Comparison of ENCODE assay signal across 18 cellular contexts in the genomic region with DNA sequence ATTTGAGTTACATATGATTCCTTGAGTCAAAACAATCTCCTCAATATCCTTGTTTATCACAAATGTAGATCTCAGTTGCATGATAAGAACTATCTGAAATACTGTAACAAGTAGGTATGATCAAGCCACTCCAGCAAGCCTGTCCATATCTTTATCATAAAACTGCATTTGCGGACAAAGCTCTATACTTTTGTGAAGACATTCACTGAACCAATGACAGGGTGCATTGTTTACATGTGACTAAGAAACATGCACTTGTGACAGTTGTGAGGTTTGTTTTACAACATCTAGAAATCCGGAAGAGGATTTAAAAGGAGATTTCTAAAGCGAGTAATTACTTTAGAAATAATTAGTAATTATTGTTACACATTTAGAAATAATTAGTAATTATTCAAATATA.
A peak's percentile ranks its signal among the peaks of the same experiment; 100 is the strongest.
DNase-seq lines count a peak whose midpoint lies in the region; TF ChIP-seq lines count a peak whose summit lies in the region.
"Had no signal": no experiment of that assay in that cellular context is flagged by ENCODE, and none has a peak within 500 bp of the region (broad histone marks: within the 10 kb centered on the region; RNA-seq: fewer than 3 reads in every experiment).

No MANE protein-coding gene starts in this region.

- no peak overlapping the region for H3K4me3 Mint-ChIP-seq in glutamatergic neuron (ENCODE audit: unreplicated experiment)
- H3K4me3 Mint-ChIP-seq: B cell had no signal

- H3K36me3 Mint-ChIP-seq in glutamatergic neuron (ENCODE audit: unreplicated experiment) = no peaks in the 10 kb centered on the region

- H3K4me1 Mint-ChIP-seq in glutamatergic neuron (ENCODE audit: low read depth, unreplicated experiment) = peaks cover 14% of the 10 kb centered on the region

- H3K27me3 Mint-ChIP-seq in glutamatergic neuron (ENCODE audit: unreplicated experiment) = no peaks in the 10 kb centered on the region
- H3K27me3 Mint-ChIP-seq: B cell had no signal

- TF ChIP-seq CTCF in VCaP (conservative IDR thresholded peaks at IDR 0.05) = no peak
- TF ChIP-seq CTCF in glutamatergic neuron (IDR thresholded peaks at IDR 0.05; ENCODE audit: partially characterized antibody, unreplicated experiment) = no peak

- peak overlapping the region; percentile 24; the same call in 1 of the 2 replicates for H3K27ac ChIP-seq in VCaP
- H3K27ac ChIP-seq: 22Rv1, Peyer's patch, SJSA1 had no signal

- DNase-seq in NCI-H1417 (lab: John Stamatoyannopoulos, UW) (peak in 2 of 3 experiments; percentile 6 to 40), NCI-H1417 treated with DMSO at 0.1 percent for 48 hours (lab: John Stamatoyannopoulos, UW) (no peak), inferior parietal cortex (ENCODE audit: extremely low spot score) (peak; percentile 39), AG20443 (ENCODE audit: low spot score) (no peak), T1000 (lab: John Stamatoyannopoulos, UW) (no peak), SIG-M5 treated with dmso at 0.1 percent for 504 hours (lab: John Stamatoyannopoulos, UW; ENCODE audit: unreplicated experiment) (no peak), glutamatergic neuron (no peak)
- DNase-seq: H7, MM.1S, NCI-H1048, NCI-H2171, NCI-H524 treated with DMSO at 0.1 percent for 48 hours, NCI-H82, Peyer's patch had no signal

- H3K9me3 Mint-ChIP-seq in glutamatergic neuron (ENCODE audit: unreplicated experiment) = no peaks in the 10 kb centered on the region

- no peak overlapping the region for H3K27ac Mint-ChIP-seq in glutamatergic neuron (ENCODE audit: unreplicated experiment)
- H3K27ac Mint-ChIP-seq: B cell had no signal

Comparison
In these comparisons a context has a peak if more than half of its experiments do, and no peak if none do; other contexts are left out.
1. DNase-seq: peak in NCI-H1417 (2 of 3) and inferior parietal cortex (single experiment); none in NCI-H1417 treated with DMSO at 0.1 percent for 48 hours (single experiment), AG20443 (single experiment), T1000 (single experiment), SIG-M5 treated with dmso at 0.1 percent for 504 hours (single experiment) and glutamatergic neuron (single experiment).